10 cellular contexts compared by ENCODE assay signal in genomic region chr11:70381872-70382842, GRCh38. TPM values are rescaled to one million over a fixed set of nuclear protein-coding genes. Genes with fewer than 3 reads are reported as not detected.
A peak's percentile ranks its signal among the peaks of the same experiment; 100 is the strongest.
DNase-seq lines count a peak whose midpoint lies in the region; ATAC-seq, FAIRE-seq and TF ChIP-seq lines count a peak whose summit lies in the region.
"Had no signal": no experiment of that assay in that cellular context is flagged by ENCODE, and none has a peak within 500 bp of the region (broad histone marks: within the 10 kb centered on the region; RNA-seq: fewer than 3 reads in every experiment).

No MANE protein-coding gene starts in this region.

- H3K9me3 ChIP-seq in RWPE2 (ENCODE audit: severe bottlenecking) = no peaks in the 10 kb centered on the region

- FAIRE-seq in frontal cortex (lab: Jason Lieb, UNC) = no peak
- FAIRE-seq: GM19239 had no signal

- H3K4me1 ChIP-seq in RWPE2 (ENCODE audit: insufficient read depth, poor library complexity, severe bottlenecking) = no peaks in the 10 kb centered on the region

- peaks cover 42% of the 10 kb centered on the region for H3K36me3 ChIP-seq in RWPE2 (ENCODE audit: low read depth)

- ATAC-seq in RWPE2 (ENCODE audit: low read depth) = peak; percentile 51; the same call in 2 of the 3 replicates
- ATAC-seq in GM18498 (IDR thresholded peaks at IDR 0.05; ENCODE audit: unreplicated experiment) = no peak
- no peak for ATAC-seq in GM21360 (IDR thresholded peaks at IDR 0.05; ENCODE audit: unreplicated experiment)

- no peak overlapping the region for H3K27ac ChIP-seq in RWPE2 (ENCODE audit: poor library complexity, severe bottlenecking)

- no peaks in the 10 kb centered on the region for H3K27me3 ChIP-seq in RWPE2 (ENCODE audit: insufficient read depth, poor library complexity, severe bottlenecking)

- no peak for TF ChIP-seq CTCF in RWPE2 (IDR thresholded peaks at IDR 0.05; ENCODE audit: poor library complexity, severe bottlenecking)
- peak; percentile 58 for TF ChIP-seq CTCF in fibroblast of the aortic adventitia (IDR thresholded peaks at IDR 0.05; ENCODE audit: insufficient read depth, low read length)
- TF ChIP-seq CTCF in retinal pigment epithelial cell (conservative IDR thresholded peaks at IDR 0.05; ENCODE audit: low read depth, low read length) = peak; percentile 25

- H3K4me3 ChIP-seq in RWPE2 (ENCODE audit: severe bottlenecking) (no peak overlapping the region), fibroblast of the aortic adventitia (ENCODE audit: low read depth, low read length) (no peak overlapping the region), retinal pigment epithelial cell (ENCODE audit: low read length) (no peak overlapping the region)

- DNase-seq in ELR (ENCODE audit: low read depth) (peak; percentile 15), RWPE2 (ENCODE audit: low spot score) (no peak), fibroblast of the aortic adventitia (ENCODE audit: low read depth) (peak; percentile 85), retinal pigment epithelial cell (ENCODE audit: low read depth) (peak; percentile 34), frontal cortex (ENCODE audit: low spot score in 2 of 2) (no peak), cerebellar nuclear complex (lab: John Stamatoyannopoulos, UW) (no peak)
- DNase-seq: activated CD4-positive, CD25-positive, alpha-beta regulatory T cell treated with anti-CD3 and anti-CD28 coated beads, Interleukin-2, amount 50 U/mL, for 72 hours had no signal

RNA-seq across cellular contexts. Expression of gene CTTN, which starts 16.2 kb away (rescaled TPM):
- total RNA-seq in fibroblast of the aortic adventitia (ENCODE audit: low replicate concordance) (349 and 364 TPM in 2 replicates), frontal cortex (91.7 TPM)

Comparison
In these comparisons a context has a peak if more than half of its experiments do, and no peak if none do; other contexts are left out.
1. DNase-seq: peak in ELR (single experiment), fibroblast of the aortic adventitia (single experiment) and retinal pigment epithelial cell (single experiment); none in RWPE2 (single experiment), frontal cortex (0 of 2) and cerebellar nuclear complex (0 of 2).